28 cellular contexts compared by ENCODE assay signal in genomic region chr10:71671983-71672535, GRCh38. TPM values are rescaled to one million over a fixed set of nuclear protein-coding genes. Genes with fewer than 3 reads are reported as not detected.
"Had no signal": no experiment of that assay in that cellular context is flagged by ENCODE, and none has a peak within 500 bp of the region (broad histone marks: within the 10 kb centered on the region; RNA-seq: fewer than 3 reads in every experiment).

No MANE protein-coding gene starts in this region.

- H3K36me3 Mint-ChIP-seq: activated naive CD4-positive, alpha-beta T cell treated with anti-CD3 and anti-CD28 coated beads, Interleukin-2, amount 50 U/mL, for 72 hours; WTC11 had no signal

- H3K9me3 Mint-ChIP-seq: activated naive CD4-positive, alpha-beta T cell treated with anti-CD3 and anti-CD28 coated beads, Interleukin-2, amount 50 U/mL, for 72 hours; activated naive CD8-positive, alpha-beta T cell treated with anti-CD3 and anti-CD28 coated beads, Interleukin-2, amount 50 U/mL, for 24 hours; activated T-cell treated with anti-CD3 and anti-CD28 coated beads, Interleukin-2, amount 50 U/mL, for 24 hours; activated T-helper 1 cell treated with anti-CD3 and anti-CD28 coated beads, Interleukin-12 subunit alpha, Interleukin-12 subunit beta, Interleukin-2, Interleukin-4 antibody, amounts not matched to agents 30 ng/mL and 10 ng/mL and 1 ng/mL, durations not matched to agents 14 hours and 24 hours and 36 hours; T-helper 1 cell treated with Interleukin-12 subunit alpha and Interleukin-12 subunit beta and Interleukin-4 antibody, amounts not matched to agents 30 μg/mL and 1 μg/mL, for 36 hours; WTC11 had no signal

- H3K4me1 Mint-ChIP-seq: WTC11 had no signal

- H3K4me3 Mint-ChIP-seq: activated CD8-positive, alpha-beta T cell treated with anti-CD3 and anti-CD28 coated beads, Interleukin-2, amount 10 ng/mL, durations not matched to agents 7 days and 5 days; activated naive CD8-positive, alpha-beta T cell treated with anti-CD3 and anti-CD28 coated beads, Interleukin-2, amount 50 U/mL, for 24 hours; activated T-cell treated with anti-CD3 and anti-CD28 coated beads, Interleukin-2, amount 50 U/mL, for 24 hours; activated T-helper 1 cell treated with anti-CD3 and anti-CD28 coated beads, Interleukin-12 subunit alpha, Interleukin-12 subunit beta, Interleukin-2, Interleukin-4 antibody, amounts not matched to agents 30 ng/mL and 10 ng/mL and 1 ng/mL, durations not matched to agents 14 hours and 24 hours and 36 hours; T-helper 1 cell treated with Interleukin-12 subunit alpha and Interleukin-12 subunit beta and Interleukin-4 antibody, amounts not matched to agents 30 μg/mL and 1 μg/mL, for 36 hours; WTC11 had no signal

- H3K27me3 ChIP-seq: brain microvascular endothelial cell, cardiac muscle cell had no signal

- DNase-seq: activated CD4-positive, alpha-beta T cell treated with anti-CD3 and anti-CD28 coated beads for 48 hours; activated CD4-positive, alpha-beta T cell treated with anti-CD3 and anti-CD28 coated beads, Interleukin-2, amount 50 U/mL, for 4 hours; activated CD4-positive, CD25-positive, alpha-beta regulatory T cell treated with anti-CD3 and anti-CD28 coated beads, Interleukin-2, amount 50 U/mL, for 72 hours; activated CD8-positive, alpha-beta memory T cell treated with anti-CD3 and anti-CD28 coated beads, Interleukin-2, amount 50 U/mL, for 48 hours; activated CD8-positive, alpha-beta T cell treated with anti-CD3 and anti-CD28 coated beads, Interleukin-2, amount 10 ng/mL, durations not matched to agents 7 days and 5 days; activated effector memory CD4-positive, alpha-beta T cell treated with Interleukin-2 at 50 U/mL for 16 hours; activated naive CD4-positive, alpha-beta T cell; activated naive CD8-positive, alpha-beta T cell treated with anti-CD3 and anti-CD28 coated beads, Interleukin-2, amount 50 U/mL, for 24 hours; activated T-cell treated with anti-CD3 and anti-CD28 coated beads, Interleukin-2, amount 50 U/mL, for 24 hours; amniotic stem cell; brain microvascular endothelial cell; Karpas-422; MM.1S; NCI-H1105; NCI-H1436; NCI-H1694 treated with DMSO at 0.1 percent for 48 hours; NCI-H2029 treated with DMSO at 0.1 percent for 48 hours; NCI-H345; NCI-H510A treated with DMSO at 0.1 percent for 48 hours; NCI-H69; SHP77 treated with DMSO at 0.1 percent for 48 hours; T-helper 9 cell had no signal

- H3K27ac ChIP-seq: brain microvascular endothelial cell, cardiac muscle cell had no signal

- H3K36me3 ChIP-seq: brain microvascular endothelial cell, cardiac muscle cell had no signal

- H3K27ac Mint-ChIP-seq: activated naive CD4-positive, alpha-beta T cell treated with anti-CD3 and anti-CD28 coated beads, Interleukin-2, amount 50 U/mL, for 72 hours; activated naive CD8-positive, alpha-beta T cell treated with anti-CD3 and anti-CD28 coated beads, Interleukin-2, amount 50 U/mL, for 24 hours; activated T-cell treated with anti-CD3 and anti-CD28 coated beads, Interleukin-2, amount 50 U/mL, for 24 hours; activated T-helper 1 cell treated with anti-CD3 and anti-CD28 coated beads, Interleukin-12 subunit alpha, Interleukin-12 subunit beta, Interleukin-2, Interleukin-4 antibody, amounts not matched to agents 30 ng/mL and 10 ng/mL and 1 ng/mL, durations not matched to agents 14 hours and 24 hours and 36 hours; T-helper 1 cell treated with Interleukin-12 subunit alpha and Interleukin-12 subunit beta and Interleukin-4 antibody, amounts not matched to agents 30 μg/mL and 1 μg/mL, for 36 hours; WTC11 had no signal

- H3K27me3 Mint-ChIP-seq: activated naive CD8-positive, alpha-beta T cell treated with anti-CD3 and anti-CD28 coated beads, Interleukin-2, amount 50 U/mL, for 24 hours; activated T-cell treated with anti-CD3 and anti-CD28 coated beads, Interleukin-2, amount 50 U/mL, for 24 hours had no signal

- H3K4me3 ChIP-seq: cardiac muscle cell had no signal

RNA-seq across cellular contexts. Expression of gene C10orf105, which starts 47.5 kb away (rescaled TPM):
- total RNA-seq: SK-MEL-5 had no signal
- polyA plus RNA-seq: cardiac muscle cell had no signal
